ENCODE assay signal across 8 cellular contexts in genomic region chr18:74551936-74552555, GRCh38. TPM values are rescaled to one million over a fixed set of nuclear protein-coding genes. Genes with fewer than 3 reads are reported as not detected.
A peak's percentile ranks its signal among the peaks of the same experiment; 100 is the strongest.
DNase-seq lines count a peak whose midpoint lies in the region; ATAC-seq and TF ChIP-seq lines count a peak whose summit lies in the region.

No MANE protein-coding gene starts in this region.

- H3K36me3 ChIP-seq in breast epithelium, result no peaks in the 10 kb centered on the region

- TF ChIP-seq POLR2A in breast epithelium (IDR thresholded peaks at IDR 0.05), result no peak

- TF ChIP-seq CTCF in VCaP (conservative IDR thresholded peaks at IDR 0.05), result peak; percentile 89
- TF ChIP-seq CTCF in breast epithelium (IDR thresholded peaks at IDR 0.05), result peak; percentile 57 to 76 (median 68)

- H3K27ac ChIP-seq in VCaP (no peak overlapping the region), breast epithelium (no peak overlapping the region)

- H3K4me1 ChIP-seq in breast epithelium, result no peaks in the 10 kb centered on the region

- intact Hi-C loops in breast epithelium (cut with DNase I; ENCODE audit: low total_unique reads), result loop anchor here (10.0 kb wide), 1 partner anchor 197 kb away; no protein-coding TSS in a partner anchor

- peak; percentile 99 for ATAC-seq in GM18870 (IDR thresholded peaks at IDR 0.05; ENCODE audit: unreplicated experiment)
- ATAC-seq in HG03108 (IDR thresholded peaks at IDR 0.05; ENCODE audit: unreplicated experiment), result peak; percentile 98

- H3K9me3 ChIP-seq in breast epithelium, result peaks cover 5 to 12% of the 10 kb centered on the region in 2 donors

- no peak overlapping the region for H3K4me3 ChIP-seq in breast epithelium

- DNase-seq in AG08396 (ENCODE audit: low spot score) (peak; percentile 87), NCI-H2196 (lab: John Stamatoyannopoulos, UW; ENCODE audit: unreplicated experiment) (peak; percentile 83), breast epithelium (ENCODE audit: low spot score in 2 of 2) (peak; percentile 67 to 72), iris pigment epithelial cell (ENCODE audit: low read depth) (peak; percentile 77)
- DNase-seq in stimulated activated CD4-positive, alpha-beta T cell treated with anti-CD3 and anti-CD28 coated beads, Interleukin-1b, Interleukin-23, amount 100 ng/mL, for 1 hour (ENCODE audit: low read depth in 2 of 2), result peak; percentile 34 to 65

- no peaks in the 10 kb centered on the region for H3K27me3 ChIP-seq in breast epithelium

RNA-seq across cellular contexts. Expression of gene CNDP1, which starts 17.7 kb away (rescaled TPM):
- total RNA-seq in breast epithelium, result under 1 TPM in 1 of 3 donors, not detected in 2; 0.33 TPM

RNA-seq across cellular contexts. Expression of gene ZNF407, which starts 45.6 kb away (rescaled TPM):
- 10 to 100 TPM; 14.9 to 30.1 (median 22.3) TPM for total RNA-seq in breast epithelium

RNA-seq across cellular contexts. Expression of gene CNDP2, which starts 55.9 kb away (rescaled TPM):
- 100 to 1,000 TPM in 1 of 3 donors, 10 to 100 TPM in 2; 81.0 to 104 (median 95.7) TPM for total RNA-seq in breast epithelium
